Comparison of ENCODE assay signal across 8 cellular contexts in genomic region chr12:122888232-122888752, GRCh38. TPM values are rescaled to one million over a fixed set of nuclear protein-coding genes. Genes with fewer than 3 reads are reported as not detected.
DNase-seq lines count a peak whose midpoint lies in the region; ATAC-seq, FAIRE-seq and TF ChIP-seq lines count a peak whose summit lies in the region.

No MANE protein-coding gene starts in this region.

- no peaks in the 10 kb centered on the region for H3K36me3 ChIP-seq in ACC112 (ENCODE audit: insufficient read depth, low read length)
- peaks cover 13% of the 10 kb centered on the region for H3K36me3 ChIP-seq in WERI-Rb-1
- H3K36me3 ChIP-seq in effector memory CD4-positive, alpha-beta T cell (ENCODE audit: control insufficient read depth, insufficient read depth, low read length), result no peaks in the 10 kb centered on the region

- H3K79me2 ChIP-seq in ACC112 (ENCODE audit: control insufficient read depth, insufficient read depth, low read length, unreplicated experiment), result peaks cover 93% of the 10 kb centered on the region

- no peaks in the 10 kb centered on the region for H3K9me3 ChIP-seq in WERI-Rb-1 (ENCODE audit: severe bottlenecking)
- H3K9me3 ChIP-seq in effector memory CD4-positive, alpha-beta T cell (ENCODE audit: control insufficient read depth, low read length), result no peaks in the 10 kb centered on the region
- no peaks in the 10 kb centered on the region for H3K9me3 ChIP-seq in mononuclear cell (ENCODE audit: low read depth, low read length)

- no peak for TF ChIP-seq CTCF in WERI-Rb-1 (IDR thresholded peaks at IDR 0.05; ENCODE audit: low read depth, low read length)

- no peaks in the 10 kb centered on the region for H3K27me3 ChIP-seq in ACC112 (ENCODE audit: insufficient read depth, low read length)
- no peaks in the 10 kb centered on the region for H3K27me3 ChIP-seq in WERI-Rb-1 (ENCODE audit: insufficient read depth, low read depth, severe bottlenecking)
- no peaks in the 10 kb centered on the region for H3K27me3 ChIP-seq in effector memory CD4-positive, alpha-beta T cell (replicated peaks; ENCODE audit: control insufficient read depth, insufficient read depth, low read length, poor library complexity, severe bottlenecking)
- no peaks in the 10 kb centered on the region for H3K27me3 ChIP-seq in mononuclear cell (ENCODE audit: insufficient read depth, low read length)

- ATAC-seq in GM19452 (IDR thresholded peaks at IDR 0.05; ENCODE audit: unreplicated experiment) (peak; percentile 37), HG02840 (IDR thresholded peaks at IDR 0.05; ENCODE audit: low FRiP score, unreplicated experiment) (no peak)

- H3K4me1 ChIP-seq in ACC112 (ENCODE audit: control insufficient read depth, insufficient read depth, low read length, unreplicated experiment) (peaks cover 59% of the 10 kb centered on the region), mononuclear cell (ENCODE audit: insufficient read depth, low read length) (peaks cover 89% of the 10 kb centered on the region)
- H3K4me1 ChIP-seq in effector memory CD4-positive, alpha-beta T cell (ENCODE audit: control insufficient read depth, insufficient read depth, low read length, poor library complexity, severe bottlenecking), result peaks cover 25% of the 10 kb centered on the region

- no peak for FAIRE-seq in urothelium cell line (lab: Jason Lieb, UNC)

- peak overlapping the region; percentile 5; the same call in 1 of the 2 replicates for H3K4me3 ChIP-seq in ACC112 (ENCODE audit: low read depth, low read length)
- H3K4me3 ChIP-seq in WERI-Rb-1 (ENCODE audit: low read depth, low read length), result peak overlapping the region; percentile 26
- peak overlapping the region; percentile 16 for H3K4me3 ChIP-seq in effector memory CD4-positive, alpha-beta T cell (ENCODE audit: insufficient read depth, low read depth, low read length, poor library complexity, severe bottlenecking)
- H3K4me3 ChIP-seq in mononuclear cell (ENCODE audit: low read length), result peak overlapping the region; percentile 30

- DNase-seq in NCI-H2029 (lab: John Stamatoyannopoulos, UW) (peak; percentile 90), WERI-Rb-1 (no peak), urothelium cell line (ENCODE audit: low spot score) (peak; percentile 34)
- peak; percentile 46 to 70 (median 61) for DNase-seq in effector memory CD4-positive, alpha-beta T cell

- H3K27ac ChIP-seq in ACC112 (ENCODE audit: low read depth, low read length) (peak overlapping the region; percentile 55), WERI-Rb-1 (peak overlapping the region; percentile 71)
- H3K27ac ChIP-seq in effector memory CD4-positive, alpha-beta T cell (ENCODE audit: insufficient read depth, low read length, poor library complexity, severe bottlenecking), result peak overlapping the region; percentile 72

- no peak overlapping the region for H2AFZ ChIP-seq in ACC112 (ENCODE audit: low read length, unreplicated experiment)

RNA-seq across cellular contexts. Expression of gene VPS37B, which starts 7.6 kb away (rescaled TPM):
- 78.3 TPM for total RNA-seq in mononuclear cell

RNA-seq across cellular contexts. Expression of gene HIP1R, which starts 53.0 kb away (rescaled TPM):
- 76.3 TPM for total RNA-seq in mononuclear cell
